Comparison of ENCODE assay signal across 23 cellular contexts in the genomic region with DNA sequence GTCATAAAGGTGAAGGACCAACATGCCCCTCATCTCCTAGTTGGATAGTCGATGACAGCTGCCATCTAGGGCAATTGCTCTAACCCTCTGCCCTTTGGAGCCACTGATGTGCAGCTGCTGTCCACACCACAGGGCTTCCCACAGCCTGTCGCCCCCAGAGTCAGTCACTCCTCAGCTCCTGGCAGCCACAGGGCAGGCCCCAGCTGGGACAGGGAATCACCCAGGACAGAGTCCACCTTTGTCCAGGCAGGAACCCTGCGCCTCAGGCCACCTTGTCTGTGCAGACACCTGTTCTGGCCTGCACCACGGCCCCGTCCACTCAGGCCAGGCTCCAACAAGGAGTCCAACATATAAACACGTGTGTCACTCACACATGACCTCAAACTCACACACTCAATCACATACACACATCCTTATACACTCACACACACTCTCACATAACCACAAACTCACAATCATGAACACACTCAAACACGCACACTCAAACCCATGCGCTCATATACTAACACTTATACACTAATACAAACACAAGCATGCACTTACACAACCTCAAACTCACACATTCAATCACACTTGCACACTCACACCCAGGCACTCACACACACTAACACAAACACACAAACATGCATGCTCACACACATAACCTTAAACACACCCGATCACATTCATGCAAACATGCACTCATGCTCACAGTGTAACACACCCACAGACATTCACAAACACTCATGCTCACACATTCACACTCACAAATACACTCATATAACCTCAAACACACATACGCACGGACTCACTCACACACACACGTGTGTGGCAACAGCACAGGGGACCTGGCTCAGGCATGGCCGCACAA. TPM values are rescaled to one million over a fixed set of nuclear protein-coding genes. Genes with fewer than 3 reads are reported as not detected.
DNase-seq lines count a peak whose midpoint lies in the region; ATAC-seq and TF ChIP-seq lines count a peak whose summit lies in the region.
"Had no signal": no experiment of that assay in that cellular context is flagged by ENCODE, and none has a peak within 500 bp of the region (broad histone marks: within the 10 kb centered on the region; RNA-seq: fewer than 3 reads in every experiment).

No MANE protein-coding gene starts in this region.

- H3K79me1 ChIP-seq in trophoblast cell (ENCODE audit: low read length) (no peaks in the 10 kb centered on the region), mesendoderm (ENCODE audit: low read length) (peaks cover 12% of the 10 kb centered on the region)

- no peaks in the 10 kb centered on the region for H3K9me3 Mint-ChIP-seq in endodermal cell
- H3K9me3 Mint-ChIP-seq: stimulated activated naive B cell treated with anti-CD40 and anti-IgM and Interleukin-4, amounts not matched to agents 10 μg/mL and 1 μg/mL and 100 μg/mL, for 72 hours had no signal

- no peak overlapping the region for H4K5ac ChIP-seq in mesendoderm (ENCODE audit: low read length)

- no peak overlapping the region for H3K4me3 Mint-ChIP-seq in endodermal cell

- TF ChIP-seq EP300 in gastroesophageal sphincter (IDR thresholded peaks at IDR 0.05) = no peak

- no peak overlapping the region for H3K14ac ChIP-seq in trophoblast cell (ENCODE audit: low read length)

- no peak overlapping the region for H3K18ac ChIP-seq in trophoblast cell (ENCODE audit: low read length)
- no peak overlapping the region for H3K18ac ChIP-seq in mesendoderm (ENCODE audit: low read length)

- H2BK15ac ChIP-seq in mesendoderm (replicated peaks; ENCODE audit: low read depth) = no peak overlapping the region

- H2AK5ac ChIP-seq in trophoblast cell (ENCODE audit: low read length) (no peak overlapping the region), mesendoderm (ENCODE audit: low read length) (no peak overlapping the region)

- H3K4me1 ChIP-seq in BLaER1 treated with 17β-estradiol and CSF1 and Interleukin-3, amounts not matched to agents 10 nM and 100 nM = peaks cover 55 to 91% (median 79%) of the 10 kb centered on the region in 10 experiments
- H3K4me1 ChIP-seq in endodermal cell (ENCODE audit: control insufficient read depth, insufficient read depth, low read length) (no peaks in the 10 kb centered on the region), trophoblast cell (ENCODE audit: control insufficient read depth in 1 of 2, insufficient read depth in 2 of 2, low read length in 2 of 2) (peaks cover 11 to 13% of the 10 kb centered on the region in 2 experiments), mesendoderm (ENCODE audit: control insufficient read depth, low read depth, low read length) (no peaks in the 10 kb centered on the region), gastroesophageal sphincter (peaks cover 0 to 32% (median 0%) of the 10 kb centered on the region in 3 donors)
- H3K4me1 ChIP-seq: psoas muscle, uterus had no signal

- H3K4me3 ChIP-seq in BLaER1 treated with 17β-estradiol and CSF1 and Interleukin-3, amounts not matched to agents 10 nM and 100 nM = peak overlapping the region in 6 of 10 experiments; percentile 46 to 67 (median 55); a peak in 9 of 20 replicates
- H3K4me3 ChIP-seq in endodermal cell (ENCODE audit: low read length) = no peak overlapping the region
- no peak overlapping the region for H3K4me3 ChIP-seq in trophoblast cell (ENCODE audit: low read depth, low read length)
- no peak overlapping the region for H3K4me3 ChIP-seq in mesendoderm (ENCODE audit: low read length)
- no peak overlapping the region for H3K4me3 ChIP-seq in gastroesophageal sphincter
- H3K4me3 ChIP-seq: coronary artery, left ventricle myocardium inferior, psoas muscle, uterus had no signal

- POLR2A ChIA-PET in HEK293T (lab: Yijun Ruan, JAX) = no interaction called here

- H2AFZ ChIP-seq in trophoblast cell (ENCODE audit: insufficient read depth, low read length, poor library complexity) = no peak overlapping the region

- H3K27me3 Mint-ChIP-seq in endodermal cell (ENCODE audit: insufficient read depth) = no peaks in the 10 kb centered on the region
- H3K27me3 Mint-ChIP-seq: stimulated activated naive B cell treated with anti-CD40 and anti-IgM and Interleukin-4, amounts not matched to agents 10 μg/mL and 1 μg/mL and 100 μg/mL, for 72 hours; T-helper 17 cell had no signal

- no peaks in the 10 kb centered on the region for H3K4me1 Mint-ChIP-seq in endodermal cell

- H4K20me1 ChIP-seq in BLaER1 treated with 17β-estradiol and CSF1 and Interleukin-3, amounts not matched to agents 10 nM and 100 nM = peaks cover 22 to 81% (median 37%) of the 10 kb centered on the region in 11 experiments; a peak in 16 of 22 replicates

- DNase-seq in HEK293T (ENCODE audit: extremely low spot score) = no peak
- peak; percentile 21 for DNase-seq in endodermal cell
- no peak for DNase-seq in trophoblast cell
- no peak for DNase-seq in mesendoderm
- DNase-seq: ACHN; activated CD4-positive, alpha-beta T cell treated with anti-CD3 and anti-CD28 coated beads for 1 hour; amniotic stem cell; DMS153; left ventricle myocardium inferior; NCI-H1092 treated with DMSO at 0.1 percent for 48 hours; NCI-H187 treated with DMSO at 0.1 percent for 48 hours; NCI-H526 treated with DMSO at 0.1 percent for 48 hours; stimulated activated CD4-positive, alpha-beta T cell treated with anti-CD3 and anti-CD28 coated beads, Interleukin-2, amount 100 ng/mL, for 48 hours; stimulated activated naive B cell treated with anti-CD40 and anti-IgM and Interleukin-4, amounts not matched to agents 10 μg/mL and 1 μg/mL and 100 μg/mL, for 72 hours; T-helper 17 cell; uterus had no signal

- ATAC-seq in GM21526 (IDR thresholded peaks at IDR 0.05; ENCODE audit: low FRiP score, unreplicated experiment) (no peak), gastroesophageal sphincter (no peak), HG02798 (IDR thresholded peaks at IDR 0.05; ENCODE audit: poor library complexity, unreplicated experiment) (no peak)
- ATAC-seq: T-helper 17 cell had no signal

- CTCF ChIA-PET in HEK293T (lab: Yijun Ruan, JAX) = no interaction called here

- TF ChIP-seq POLR2A in gastroesophageal sphincter (IDR thresholded peaks at IDR 0.05) = no peak

- H4K91ac ChIP-seq in trophoblast cell (ENCODE audit: low read depth, low read length) = no peak overlapping the region

- H3K36me3 ChIP-seq in BLaER1 treated with 17β-estradiol and CSF1 and Interleukin-3, amounts not matched to agents 10 nM and 100 nM = peaks cover 0 to 10% (median 4%) of the 10 kb centered on the region in 11 experiments; a peak in 6 of 22 replicates
- H3K36me3 ChIP-seq in endodermal cell (ENCODE audit: control insufficient read depth, insufficient read depth, low read length) = peaks cover 5% of the 10 kb centered on the region
- no peaks in the 10 kb centered on the region for H3K36me3 ChIP-seq in trophoblast cell (ENCODE audit: control insufficient read depth in 1 of 2, insufficient read depth in 2 of 2, low read length in 2 of 2)
- H3K36me3 ChIP-seq in mesendoderm (ENCODE audit: control insufficient read depth, insufficient read depth, low read length) = no peaks in the 10 kb centered on the region
- H3K36me3 ChIP-seq in gastroesophageal sphincter = peaks cover 0 to 7% of the 10 kb centered on the region in 2 donors
- H3K36me3 ChIP-seq: left ventricle myocardium inferior, uterus had no signal

- H3K79me2 ChIP-seq in trophoblast cell (ENCODE audit: control insufficient read depth, insufficient read depth, low read length, poor library complexity) (no peaks in the 10 kb centered on the region), mesendoderm (ENCODE audit: control insufficient read depth, insufficient read depth, low read length) (peaks cover 12% of the 10 kb centered on the region)

- no peaks in the 10 kb centered on the region for H3K9me3 ChIP-seq in BLaER1 treated with 17β-estradiol and CSF1 and Interleukin-3, amounts not matched to agents 10 nM and 100 nM (replicated peaks in 1 of 11)
- no peaks in the 10 kb centered on the region for H3K9me3 ChIP-seq in endodermal cell (ENCODE audit: control insufficient read depth, low read length)
- H3K9me3 ChIP-seq in trophoblast cell (ENCODE audit: insufficient read depth, low read depth, low read length) = peaks cover 9% of the 10 kb centered on the region
- H3K9me3 ChIP-seq in gastroesophageal sphincter = no peaks in the 10 kb centered on the region
- H3K9me3 ChIP-seq: left ventricle myocardium inferior, psoas muscle, SK-N-SH, uterus had no signal

- peak overlapping the region; percentile 86 to 99 (median 97) for H3K4me2 ChIP-seq in BLaER1 treated with 17β-estradiol and CSF1 and Interleukin-3, amounts not matched to agents 10 nM and 100 nM
- no peak overlapping the region for H3K4me2 ChIP-seq in trophoblast cell (ENCODE audit: low read length)
- H3K4me2 ChIP-seq in mesendoderm (ENCODE audit: low read length) = no peak overlapping the region
- H3K4me2 ChIP-seq: SK-N-SH had no signal

- peak overlapping the region in 9 of 11 experiments; percentile 10 to 76 (median 69); a peak in 13 of 22 replicates for H3K9ac ChIP-seq in BLaER1 treated with 17β-estradiol and CSF1 and Interleukin-3, amounts not matched to agents 10 nM and 100 nM
- H3K9ac ChIP-seq in endodermal cell (ENCODE audit: extremely low read depth, low read length, poor library complexity, severe bottlenecking) (no peak overlapping the region), trophoblast cell (ENCODE audit: low read length) (no peak overlapping the region), mesendoderm (ENCODE audit: low read length) (no peak overlapping the region)
- H3K9ac ChIP-seq: SK-N-SH had no signal

- no peak overlapping the region for H4K8ac ChIP-seq in trophoblast cell (ENCODE audit: low read depth, low read length)
- no peak overlapping the region for H4K8ac ChIP-seq in mesendoderm (ENCODE audit: low read depth, low read length)

- H2BK120ac ChIP-seq in trophoblast cell (ENCODE audit: insufficient read depth, low read length, poor library complexity) (no peak overlapping the region), mesendoderm (ENCODE audit: low read depth, low read length) (no peak overlapping the region)

- no peak overlapping the region for H3K56ac ChIP-seq in mesendoderm (ENCODE audit: low read length)

- H3K27ac Mint-ChIP-seq in endodermal cell = no peak overlapping the region
- H3K27ac Mint-ChIP-seq: T-helper 17 cell had no signal

- no peak for TF ChIP-seq CTCF in endodermal cell (conservative IDR thresholded peaks at IDR 0.05)
- TF ChIP-seq CTCF in gastroesophageal sphincter (IDR thresholded peaks at IDR 0.05) = no peak

- H3K23ac ChIP-seq in trophoblast cell (ENCODE audit: low read length) = peak overlapping the region; percentile 12
- no peak overlapping the region for H3K23ac ChIP-seq in mesendoderm (ENCODE audit: low read length)

- H3K27ac ChIP-seq in BLaER1 treated with 17β-estradiol and CSF1 and Interleukin-3, amounts not matched to agents 10 nM and 100 nM = peak overlapping the region in 7 of 11 experiments; percentile 3 to 80 (median 77); a peak in 11 of 22 replicates
- no peak overlapping the region for H3K27ac ChIP-seq in endodermal cell (ENCODE audit: low read depth, low read length)
- H3K27ac ChIP-seq in trophoblast cell (ENCODE audit: low read depth, low read length) = no peak overlapping the region
- H3K27ac ChIP-seq in mesendoderm (ENCODE audit: low read depth, low read length) = no peak overlapping the region
- H3K27ac ChIP-seq in gastroesophageal sphincter = no peak overlapping the region
- H3K27ac ChIP-seq: coronary artery, left ventricle myocardium inferior, psoas muscle, uterus had no signal

- H2BK12ac ChIP-seq in trophoblast cell (ENCODE audit: low read length) = no peak overlapping the region

- H4K12ac ChIP-seq in trophoblast cell (ENCODE audit: low read depth, low read length) = no peak overlapping the region

- 90 to 97% methylated on average over 11 to 13 of the region's 13 CpGs for WGBS in endodermal cell (ENCODE audit: insufficient coverage in 1 of 2, insufficient read length in 1 of 2), 2 experiments
- WGBS in trophoblast cell (ENCODE audit: extremely low coverage, insufficient coverage, insufficient read length) = 100% methylated on average over 5 of the region's 13 CpGs
- WGBS in mesendoderm (ENCODE audit: extremely low coverage, insufficient coverage, low lambda C conversion rate) = 100% methylated on average over 4 of the region's 13 CpGs
- 98 to 100% methylated on average over 3 to 7 of the region's 13 CpGs for WGBS in gastroesophageal sphincter (ENCODE audit: low coverage in 1 of 2), 2 donors

- no peaks in the 10 kb centered on the region for H3K27me3 ChIP-seq in BLaER1 treated with 17β-estradiol and CSF1 and Interleukin-3, amounts not matched to agents 10 nM and 100 nM
- H3K27me3 ChIP-seq in endodermal cell (ENCODE audit: control insufficient read depth, insufficient read depth, low read length, poor library complexity, severe bottlenecking) (no peaks in the 10 kb centered on the region), trophoblast cell (ENCODE audit: insufficient read depth, low read length) (no peaks in the 10 kb centered on the region), mesendoderm (ENCODE audit: insufficient read depth, low read length, poor library complexity) (no peaks in the 10 kb centered on the region), gastroesophageal sphincter (no peaks in the 10 kb centered on the region)
- H3K27me3 ChIP-seq: uterus had no signal

- no peak overlapping the region for H3K4ac ChIP-seq in trophoblast cell (ENCODE audit: low read depth, low read length)
- no peak overlapping the region for H3K4ac ChIP-seq in mesendoderm (ENCODE audit: low read depth, low read length)

- no peak overlapping the region for H2BK5ac ChIP-seq in trophoblast cell (ENCODE audit: low read depth, low read length, poor library complexity)
- no peak overlapping the region for H2BK5ac ChIP-seq in mesendoderm (ENCODE audit: low read length)

- peaks cover 6% of the 10 kb centered on the region for H3K36me3 Mint-ChIP-seq in endodermal cell (ENCODE audit: low read depth)

RNA-seq across cellular contexts. Expression of gene HDAC4, which starts 29.7 kb away (rescaled TPM):
- total RNA-seq in endodermal cell (10 to 100 TPM; 45.7 to 51.2 TPM), gastroesophageal sphincter (100 to 1,000 TPM in 1 of 4 donors, 10 to 100 TPM in 3; 41.3 to 104 (median 85.8) TPM)
- 11.1 TPM for polyA plus RNA-seq in endodermal cell (2013, experiment 1 of 2)
- 13.9 TPM for polyA plus RNA-seq in endodermal cell (2013, experiment 2 of 2)
- polyA plus RNA-seq in trophoblast cell (2013) = 7.3 and 8.1 TPM in 2 replicates
- polyA plus RNA-seq in mesendoderm (2013, experiment 1 of 2) = 14.4 TPM
- polyA plus RNA-seq in mesendoderm (2013, experiment 2 of 2) = 12.7 TPM

Comparison
In these comparisons a context has a peak if more than half of its experiments do, and no peak if none do; other contexts are left out.
1. H3K27ac ChIP-seq: peak in BLaER1 treated with 17β-estradiol and CSF1 and Interleukin-3, amounts not matched to agents 10 nM and 100 nM (7 of 11); none in endodermal cell (single experiment), trophoblast cell (single experiment), mesendoderm (single experiment) and gastroesophageal sphincter (0 of 4).
2. H3K4me2 ChIP-seq: peak in BLaER1 treated with 17β-estradiol and CSF1 and Interleukin-3, amounts not matched to agents 10 nM and 100 nM (11 of 11); none in trophoblast cell (single experiment) and mesendoderm (single experiment).
3. H3K4me3 ChIP-seq: peak in BLaER1 treated with 17β-estradiol and CSF1 and Interleukin-3, amounts not matched to agents 10 nM and 100 nM (6 of 10); none in endodermal cell (single experiment), trophoblast cell (single experiment), mesendoderm (single experiment) and gastroesophageal sphincter (0 of 2).
4. H3K9ac ChIP-seq: peak in BLaER1 treated with 17β-estradiol and CSF1 and Interleukin-3, amounts not matched to agents 10 nM and 100 nM (9 of 11); none in endodermal cell (single experiment), trophoblast cell (single experiment) and mesendoderm (single experiment).